Comparison of ENCODE assay signal across 8 cellular contexts in the genomic region with DNA sequence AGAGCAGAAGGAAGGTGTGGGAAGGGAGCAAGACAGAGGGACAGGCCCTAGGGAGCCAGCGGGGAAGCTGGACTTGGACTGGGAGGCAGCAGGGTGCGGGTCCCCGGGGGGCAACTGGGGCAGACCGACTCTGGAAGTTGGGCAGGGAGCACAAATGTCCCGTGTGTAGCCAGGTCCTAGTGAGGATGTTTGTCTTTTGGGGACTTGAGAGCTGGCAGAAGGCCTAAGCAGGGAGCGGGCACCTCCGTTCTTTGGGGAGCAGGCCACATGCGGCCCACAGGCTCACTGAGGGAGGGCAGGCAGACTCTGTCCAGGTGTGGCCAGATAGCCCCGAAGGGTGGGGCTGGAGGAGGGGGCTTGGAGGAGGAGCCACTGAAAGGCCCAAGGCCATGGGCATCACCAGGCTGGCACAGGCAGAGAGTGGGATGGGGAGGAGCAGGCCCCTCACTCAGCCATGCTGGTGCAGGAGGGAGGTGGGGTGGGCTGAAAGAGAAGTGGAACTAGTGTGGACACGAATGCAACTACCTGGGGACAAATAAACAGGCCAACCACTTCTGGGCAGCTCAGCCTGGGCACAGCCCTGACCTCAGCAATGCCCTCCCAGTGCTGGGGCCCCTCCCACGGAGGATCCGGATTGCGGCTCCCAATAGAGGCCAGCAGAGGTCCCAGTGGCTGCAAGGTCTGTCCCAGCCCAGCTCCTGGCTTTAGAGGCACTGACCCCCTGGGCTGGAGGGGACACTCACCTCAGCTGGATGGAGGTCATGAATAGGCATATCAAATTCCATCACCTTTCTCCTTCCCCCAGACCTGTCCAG. TPM values are rescaled to one million over a fixed set of nuclear protein-coding genes. Genes with fewer than 3 reads are reported as not detected.
DNase-seq lines count a peak whose midpoint lies in the region; ATAC-seq and TF ChIP-seq lines count a peak whose summit lies in the region.

No MANE protein-coding gene starts in this region.

- no peak overlapping the region for H2AK5ac ChIP-seq in H9 (ENCODE audit: insufficient read length, low read length)

- H2BK120ac ChIP-seq in H9 (ENCODE audit: low read depth, low read length, poor library complexity, severe bottlenecking): no peak overlapping the region

- no peak overlapping the region for H2AFZ ChIP-seq in H9 (ENCODE audit: low read length)

- no peak overlapping the region for H4K5ac ChIP-seq in H9 (ENCODE audit: insufficient read length, low read depth, low read length)

- H4K8ac ChIP-seq in H9 (replicated peaks; ENCODE audit: insufficient read length, low read depth, low read length): no peak overlapping the region

- H3K27me3 ChIP-seq in H9 (ENCODE audit: insufficient read depth, low read length) (peaks cover 10% of the 10 kb centered on the region; the same call in 1 of the 2 replicates), stomach (peaks cover 0 to 51% (median 33%) of the 10 kb centered on the region in 3 donors)

- no CpG with 5 or more reads among the region's 13 CpGs for WGBS in H9 (ENCODE audit: extremely low coverage, insufficient read length, low lambda C conversion rate)
- 57 to 65% (median 60%) methylated on average over 12 to 13 of the region's 13 CpGs for WGBS in stomach, 5 donors

- no peak overlapping the region for H3K56ac ChIP-seq in H9 (ENCODE audit: insufficient read length, low read depth, low read length)

- H2BK5ac ChIP-seq in H9 (ENCODE audit: insufficient read length, low read length): no peak overlapping the region

- H3K4me3 Mint-ChIP-seq in H9: peak overlapping the region; percentile 55 to 80
- H3K4me3 Mint-ChIP-seq in brain: peak overlapping the region; percentile 69 to 85 (median 81)

- H3K4me1 ChIP-seq in H9 (ENCODE audit: insufficient read depth, low read length): 0 out of 2 replicates have a peak, but pooled peaks cover 2% of the 10 kb centered on the region
- H3K4me1 ChIP-seq in stomach: peaks cover 24 to 61% (median 42%) of the 10 kb centered on the region in 4 donors

- H3K79me2 ChIP-seq in H9 (ENCODE audit: insufficient read depth, low read length): no peaks in the 10 kb centered on the region

- H3K18ac ChIP-seq in H9 (ENCODE audit: insufficient read length, low read depth, low read length): no peak overlapping the region

- H3K4me1 Mint-ChIP-seq in H9: peaks cover 18 to 22% of the 10 kb centered on the region in 2 experiments
- H3K4me1 Mint-ChIP-seq in brain: peaks cover 35% of the 10 kb centered on the region

- DNase-seq in H9 (peak; percentile 57), left colon (no peak), stomach (no peak), DMS153 (lab: John Stamatoyannopoulos, UW) (no peak), activated T-cell treated with anti-CD3 and anti-CD28 coated beads for 4 hours (no peak), NK-92 (lab: John Stamatoyannopoulos, UW; ENCODE audit: unreplicated experiment) (no peak)
- no peak for DNase-seq in stimulated activated CD4-positive, alpha-beta T cell treated with anti-CD3 and anti-CD28 coated beads, Interleukin-12 subunit alpha, Interleukin-12 subunit beta, amount 100 ng/mL, for 4 hours

- ATAC-seq in left colon: peak; percentile 25

- no peak for TF ChIP-seq EP300 in stomach (IDR thresholded peaks at IDR 0.05)

- no peak overlapping the region for H2BK15ac ChIP-seq in H9 (ENCODE audit: low read depth, low read length)

- no peak overlapping the region for H3T11ph ChIP-seq in H9 (ENCODE audit: low read length)

- no peak overlapping the region for H3K14ac ChIP-seq in H9 (ENCODE audit: insufficient read depth, low read length)

- H3K23me2 ChIP-seq in H9 (ENCODE audit: insufficient read length, low read depth, low read length, poor library complexity, severe bottlenecking): peaks cover 17% of the 10 kb centered on the region

- no peak overlapping the region for H3K9ac ChIP-seq in H9 (ENCODE audit: extremely low read depth, insufficient read length, low read length)

- no peaks in the 10 kb centered on the region for H3K79me1 ChIP-seq in H9 (ENCODE audit: insufficient read depth, low read depth, low read length, poor library complexity, severe bottlenecking)

- no peak overlapping the region for H2BK12ac ChIP-seq in H9 (ENCODE audit: insufficient read length, low read depth, low read length)

- no peak overlapping the region for H2BK20ac ChIP-seq in H9 (ENCODE audit: low read depth, low read length, poor library complexity, severe bottlenecking)

- H3K4me2 ChIP-seq in H9 (ENCODE audit: insufficient read depth, insufficient read length, low read length): peak overlapping the region; percentile 52

- no peak overlapping the region for H3K4ac ChIP-seq in H9 (ENCODE audit: low read depth, low read length)

- TF ChIP-seq CTCF in H9 (conservative IDR thresholded peaks at IDR 0.05): peak; percentile 49
- no peak for TF ChIP-seq CTCF in brain (conservative IDR thresholded peaks at IDR 0.05)
- TF ChIP-seq CTCF in stomach (IDR thresholded peaks at IDR 0.05): no peak

- peaks cover 0 to 32% (median 24%) of the 10 kb centered on the region in 4 donors for H3K36me3 ChIP-seq in stomach

- no peak overlapping the region for H3K23ac ChIP-seq in H9 (ENCODE audit: insufficient read length, low read depth, low read length)

- peak overlapping the region; percentile 55 to 63 (median 62) for H3K4me3 ChIP-seq in stomach

- no peak overlapping the region for H4K91ac ChIP-seq in H9 (ENCODE audit: insufficient read length, low read depth, low read length)

- H3K9me3 Mint-ChIP-seq in H9 (no peaks in the 10 kb centered on the region), brain (peaks cover 0 to 7% (median 2%) of the 10 kb centered on the region in 5 experiments)

- H3K27me3 Mint-ChIP-seq in H9 (ENCODE audit: low read depth): peaks cover 56% of the 10 kb centered on the region
- H3K27me3 Mint-ChIP-seq in brain: peaks cover 30% of the 10 kb centered on the region

- intact Hi-C loops in left colon (cut with DNase I, micrococcal nuclease) (no loop called here), stomach (cut with DNase I; ENCODE audit: low total_unique reads) (no loop called here)

- H3K27ac Mint-ChIP-seq in H9 (no peak overlapping the region), brain (peak overlapping the region in 4 of 5 experiments; percentile 52 to 89 (median 86))

- H3K27ac ChIP-seq in H9 (ENCODE audit: insufficient read length, low read depth, low read length) (no peak overlapping the region), stomach (peak overlapping the region in 4 of 5 donors; percentile 74 to 86 (median 82))

- TF ChIP-seq POLR2A in stomach (IDR thresholded peaks at IDR 0.05): no peak

- H4K20me1 ChIP-seq in H9 (ENCODE audit: control insufficient read depth, insufficient read depth, insufficient read length): no peaks in the 10 kb centered on the region

- H3K9me3 ChIP-seq in H9 (ENCODE audit: control insufficient read depth, low read depth, low read length): no peaks in the 10 kb centered on the region
- H3K9me3 ChIP-seq in stomach: no peaks in the 10 kb centered on the region

- peaks cover 0 to 9% (median 2%) of the 10 kb centered on the region in 3 experiments; a peak in 4 of 7 replicates for H3K36me3 Mint-ChIP-seq in H9 (ENCODE audit: insufficient read depth in 1 of 3, low read depth in 3 of 3)
- H3K36me3 Mint-ChIP-seq in brain: peaks cover 14% of the 10 kb centered on the region

RNA-seq across cellular contexts. Expression of a gene that starts 1.3 kb away (rescaled TPM):
- 10.8 and 12.7 TPM in 2 replicates for total RNA-seq in H9 (2021)
- 1.9 TPM for polyA plus RNA-seq in brain (ENCODE audit: insufficient read depth, low read depth, low replicate concordance)
- 1 to 10 TPM; 1.8 to 3.2 TPM for total RNA-seq in left colon
- total RNA-seq in stomach: 10 to 100 TPM in 2 of 5 donors, 1 to 10 TPM in 2, under 1 TPM in 1; 0.89 to 42.9 (median 6.4) TPM
- 1 to 10 TPM; 1.5 to 2.0 (median 1.6) TPM for polyA plus RNA-seq in stomach

RNA-seq across cellular contexts. Expression of a gene that starts 44.9 kb away (rescaled TPM):
- total RNA-seq in H9 (2021): 29.8 and 34.3 TPM in 2 replicates
- 19.6 TPM for polyA plus RNA-seq in brain (ENCODE audit: insufficient read depth, low read depth, low replicate concordance)
- 1 to 10 TPM; 5.5 to 7.2 TPM for total RNA-seq in left colon
- 10 to 100 TPM in 4 of 5 donors, 1 to 10 TPM in 1; 5.9 to 29.9 (median 13.2) TPM for total RNA-seq in stomach
- polyA plus RNA-seq in stomach: 1 to 10 TPM; 3.1 to 5.5 (median 4.1) TPM

RNA-seq across cellular contexts. Expression of a gene that starts 56.7 kb away (rescaled TPM):
- total RNA-seq in H9 (2021) (11.9 and 12.7 TPM in 2 replicates), left colon (10 to 100 TPM; 12.3 to 14.2 TPM), stomach (10 to 100 TPM in 4 of 5 donors, 1 to 10 TPM in 1; 7.0 to 26.5 (median 22.8) TPM)
- polyA plus RNA-seq in brain (ENCODE audit: insufficient read depth, low read depth, low replicate concordance) (37.0 TPM), stomach (10 to 100 TPM in 2 of 3 donors, 1 to 10 TPM in 1; 7.0 to 10.8 (median 10.2) TPM)

Comparison
In these comparisons a context has a peak if more than half of its experiments do, and no peak if none do; other contexts are left out.
1. H3K27ac Mint-ChIP-seq: peak in brain (4 of 5); none in H9 (0 of 3).